ENCODE assay signal across 31 cellular contexts in the genomic region with DNA sequence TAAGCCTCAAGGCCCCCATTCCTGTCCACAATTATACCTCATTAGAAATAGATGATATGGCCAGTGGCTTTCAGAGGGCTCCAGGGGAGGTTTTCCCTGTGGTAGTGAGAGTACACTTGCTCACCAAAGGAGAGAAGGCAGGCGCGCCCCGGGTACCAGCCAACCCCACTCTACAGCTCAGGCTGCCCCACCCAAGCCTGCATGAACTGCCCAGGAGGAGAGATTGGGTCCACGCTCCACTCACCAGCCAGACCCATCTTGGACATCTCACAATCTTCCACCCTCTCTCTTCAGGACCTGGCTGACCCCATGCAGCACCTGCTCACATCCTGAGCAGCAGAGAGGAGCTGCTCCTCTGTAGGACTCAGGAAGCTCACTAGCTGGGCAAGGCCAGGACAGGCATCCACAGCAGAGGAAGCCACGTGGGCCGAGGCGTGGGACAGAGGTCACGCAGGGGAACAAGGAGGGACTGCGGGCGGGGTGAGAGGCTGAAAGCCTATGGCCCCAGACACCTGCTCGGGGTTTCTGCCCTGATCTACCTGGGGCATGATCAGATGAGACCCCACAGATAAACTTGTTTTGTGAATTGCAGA. TPM values are rescaled to one million over a fixed set of nuclear protein-coding genes. Genes with fewer than 3 reads are reported as not detected.
"Had no signal": no experiment of that assay in that cellular context is flagged by ENCODE, and none has a peak within 500 bp of the region (broad histone marks: within the 10 kb centered on the region; RNA-seq: fewer than 3 reads in every experiment).

No MANE protein-coding gene starts in this region.

- H3K27ac ChIP-seq: adrenal gland, SJCRH30, SK-N-MC, WERI-Rb-1 had no signal

- H3K4me1 ChIP-seq: adrenal gland had no signal

- H3K4me3 Mint-ChIP-seq: activated CD4-positive, alpha-beta memory T cell treated with anti-CD3 and anti-CD28 coated beads, Interleukin-2, amount 10 ng/mL, durations not matched to agents 7 days and 5 days; activated CD8-positive, alpha-beta memory T cell treated with anti-CD3 and anti-CD28 coated beads, Interleukin-2, amount 10 ng/mL, durations not matched to agents 7 days and 5 days; brain had no signal

- H3K9me3 Mint-ChIP-seq: activated CD4-positive, alpha-beta memory T cell treated with anti-CD3 and anti-CD28 coated beads, Interleukin-2, amount 10 ng/mL, durations not matched to agents 7 days and 5 days; activated naive CD4-positive, alpha-beta T cell treated with anti-CD3 and anti-CD28 coated beads, Interleukin-2, amount 50 U/mL, for 72 hours had no signal

- ATAC-seq: activated CD8-positive, alpha-beta memory T cell treated with anti-CD3 and anti-CD28 coated beads, Interleukin-2, amount 10 ng/mL, durations not matched to agents 7 days and 5 days; activated naive CD4-positive, alpha-beta T cell treated with anti-CD3 and anti-CD28 coated beads, Interleukin-2, amount 50 U/mL, for 72 hours; Panc1 had no signal

- H3K36me3 Mint-ChIP-seq: activated CD8-positive, alpha-beta memory T cell treated with anti-CD3 and anti-CD28 coated beads, Interleukin-2, amount 10 ng/mL, durations not matched to agents 7 days and 5 days; activated naive CD4-positive, alpha-beta T cell treated with anti-CD3 and anti-CD28 coated beads, Interleukin-2, amount 50 U/mL, for 72 hours; brain had no signal

- H3K4me1 Mint-ChIP-seq: activated CD4-positive, alpha-beta memory T cell treated with anti-CD3 and anti-CD28 coated beads, Interleukin-2, amount 10 ng/mL, durations not matched to agents 7 days and 5 days; activated CD8-positive, alpha-beta memory T cell treated with anti-CD3 and anti-CD28 coated beads, Interleukin-2, amount 10 ng/mL, durations not matched to agents 7 days and 5 days had no signal

- H3K4me3 ChIP-seq: adrenal gland, MG63, SJCRH30, SK-N-MC had no signal

- H3K27ac Mint-ChIP-seq: activated CD4-positive, alpha-beta memory T cell treated with anti-CD3 and anti-CD28 coated beads, Interleukin-2, amount 10 ng/mL, durations not matched to agents 7 days and 5 days; activated CD8-positive, alpha-beta memory T cell treated with anti-CD3 and anti-CD28 coated beads, Interleukin-2, amount 10 ng/mL, durations not matched to agents 7 days and 5 days had no signal

- H3K9me3 ChIP-seq: adrenal gland, MG63, SJCRH30 had no signal

- H3K36me3 ChIP-seq: adrenal gland, MG63, SJCRH30, WERI-Rb-1 had no signal

- DNase-seq: activated CD4-positive, alpha-beta memory T cell treated with anti-CD3 and anti-CD28 coated beads, Interleukin-2, amount 10 ng/mL, durations not matched to agents 7 days and 5 days; activated CD4-positive, alpha-beta T cell treated with anti-CD3 and anti-CD28 coated beads for 1 hour; activated CD4-positive, alpha-beta T cell treated with anti-CD3 and anti-CD28 coated beads for 48 hours; activated CD4-positive, CD25-positive, alpha-beta regulatory T cell; activated CD8-positive, alpha-beta memory T cell treated with anti-CD3 and anti-CD28 coated beads for 24 hours; activated CD8-positive, alpha-beta memory T cell treated with anti-CD3 and anti-CD28 coated beads, Interleukin-2, amount 10 ng/mL, durations not matched to agents 7 days and 5 days; activated CD8-positive, alpha-beta memory T cell treated with anti-CD3 and anti-CD28 coated beads, Interleukin-2, amount 50 U/mL, for 48 hours; activated effector memory CD4-positive, alpha-beta T cell treated with anti-CD3 and anti-CD28 coated beads, Interleukin-2, amount 50 U/mL, for 16 hours; activated naive CD4-positive, alpha-beta T cell treated with Interleukin-2 at 50 U/mL for 16 hours; activated T-cell treated with anti-CD3 and anti-CD28 coated beads, Interleukin-2, amount 50 U/mL, for 48 hours; adrenal gland; anterior cingulate cortex; caudate nucleus; Kasumi-1; KG1; MG63; NCI-H1048; NCI-H1105 treated with DMSO at 0.1 percent for 48 hours; NCI-H1436; NCI-H1694; NCI-H1930; NCI-H345; NCI-H524 treated with DMSO at 0.1 percent for 48 hours; SHP77; SJCRH30; T1000; WERI-Rb-1 had no signal

- H3K27me3 ChIP-seq: MG63, SJCRH30 had no signal

RNA-seq across cellular contexts. Expression of a gene that starts 53.9 kb away (rescaled TPM):
- total RNA-seq: activated naive CD4-positive, alpha-beta T cell treated with anti-CD3 and anti-CD28 coated beads, Interleukin-2, amount 50 U/mL, for 72 hours had no signal
